In the genomic region with DNA sequence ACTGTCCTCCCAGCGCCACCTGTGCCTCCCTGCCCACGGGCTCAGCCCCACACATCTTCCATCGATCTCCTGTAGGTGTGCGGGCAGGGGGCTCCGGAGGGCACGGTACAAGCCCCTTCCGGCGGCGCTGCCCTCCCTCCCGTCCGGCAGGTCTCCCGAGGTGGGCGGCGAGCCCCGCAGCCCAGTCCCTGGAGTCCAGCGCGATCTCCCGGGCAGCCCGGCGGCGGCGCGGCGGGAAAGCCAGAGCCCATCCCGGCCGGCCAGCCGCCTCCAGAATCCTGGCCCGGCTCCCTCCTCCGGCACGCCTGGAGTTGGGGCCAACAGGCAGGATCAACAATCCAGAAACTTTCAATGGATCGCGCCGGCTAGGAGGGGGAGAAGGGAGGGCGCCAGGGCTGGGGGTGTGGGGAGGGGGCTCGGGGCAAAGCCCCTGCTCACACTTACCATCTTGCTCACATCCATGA, we compare ENCODE assay signal across 8 cellular contexts.
A peak's percentile ranks its signal among the peaks of the same experiment; 100 is the strongest.
DNase-seq lines count a peak whose midpoint lies in the region; ATAC-seq and TF ChIP-seq lines count a peak whose summit lies in the region.

No MANE protein-coding gene starts in this region.

- POLR2A ChIA-PET in RWPE1 (lab: Yijun Ruan, JAX; ENCODE audit: low non-redundant PET) = no interaction called here

- TF ChIP-seq CTCF in RWPE1 (conservative IDR thresholded peaks at IDR 0.05; ENCODE audit: low read depth) (no peak), tibial nerve (IDR thresholded peaks at IDR 0.05) (no peak)

- H3K4ac ChIP-seq in mesendoderm (ENCODE audit: low read depth, low read length) = peak overlapping the region; percentile 95

- peaks cover 10% of the 10 kb centered on the region for H3K79me1 ChIP-seq in mesendoderm (ENCODE audit: low read length)

- peak overlapping the region; percentile 97 for H3K23ac ChIP-seq in mesendoderm (ENCODE audit: low read length)

- H3K27me3 ChIP-seq in endocrine pancreas (ENCODE audit: control insufficient read depth, insufficient read depth, low read length) = no peaks in the 10 kb centered on the region
- no peaks in the 10 kb centered on the region for H3K27me3 ChIP-seq in mesendoderm (ENCODE audit: insufficient read depth, low read length, poor library complexity)
- H3K27me3 ChIP-seq in tibial nerve = no peaks in the 10 kb centered on the region

- DNase-seq in NOMO-1 treated with DMSO at 0.1 percent for 48 hours (lab: John Stamatoyannopoulos, UW; ENCODE audit: unreplicated experiment) (peak; percentile 33), NOMO-1 (lab: John Stamatoyannopoulos, UW; ENCODE audit: unreplicated experiment in 2 of 2) (no peak), RWPE1 (ENCODE audit: low spot score) (peak; percentile 53), mesendoderm (peak; percentile 78), tibial nerve (ENCODE audit: low spot score in 2 of 2) (peak in 1 of 2 donors; percentile 35)

- peak overlapping the region; percentile 99 for H3K56ac ChIP-seq in mesendoderm (ENCODE audit: low read length)

- no peak for TF ChIP-seq POLR2A in tibial nerve (IDR thresholded peaks at IDR 0.05)

- H3K36me3 ChIP-seq in endocrine pancreas (ENCODE audit: control insufficient read depth, insufficient read depth, low read length) (no peaks in the 10 kb centered on the region), mesendoderm (ENCODE audit: control insufficient read depth, insufficient read depth, low read length) (no peaks in the 10 kb centered on the region), tibial nerve (peaks cover 0 to 6% (median 0%) of the 10 kb centered on the region in 3 donors)

- H2BK15ac ChIP-seq in mesendoderm (replicated peaks; ENCODE audit: low read depth) = no peak overlapping the region

- H2BK5ac ChIP-seq in mesendoderm (ENCODE audit: low read length) = peak overlapping the region; percentile 80

- H3K27ac ChIP-seq in RWPE1 = peak overlapping the region; percentile 69
- H3K27ac ChIP-seq in mesendoderm (ENCODE audit: low read depth, low read length) = peak overlapping the region; percentile 98
- peak overlapping the region; percentile 57 to 83 (median 75) for H3K27ac ChIP-seq in tibial nerve

- ATAC-seq in GM21360 (IDR thresholded peaks at IDR 0.05; ENCODE audit: unreplicated experiment) (no peak), GM19395 (IDR thresholded peaks at IDR 0.05; ENCODE audit: unreplicated experiment) (no peak)

- peaks cover 37% of the 10 kb centered on the region for H3K79me2 ChIP-seq in mesendoderm (ENCODE audit: control insufficient read depth, insufficient read depth, low read length)

- H3K9ac ChIP-seq in endocrine pancreas (ENCODE audit: control insufficient read depth, insufficient read depth, low read length) = peak overlapping the region; percentile 16
- peak overlapping the region; percentile 99 for H3K9ac ChIP-seq in mesendoderm (ENCODE audit: low read length)

- H3K4me3 ChIP-seq in endocrine pancreas (ENCODE audit: control insufficient read depth, insufficient read depth, low read length) (no peak overlapping the region), mesendoderm (ENCODE audit: low read length) (peak overlapping the region; percentile 94), tibial nerve (peak overlapping the region; percentile 58 to 82 (median 64))

- peak overlapping the region; percentile 52 for H2BK120ac ChIP-seq in mesendoderm (ENCODE audit: low read depth, low read length)

- H2AK5ac ChIP-seq in mesendoderm (ENCODE audit: low read length) = peak overlapping the region; percentile 93

- CTCF ChIA-PET in RWPE1 (lab: Yijun Ruan, JAX) = interaction anchor here (0.5 kb wide), 1 partner anchor 1608 kb away, joined by 4 read pairs; no protein-coding TSS in a partner anchor

- H3K4me1 ChIP-seq in endocrine pancreas (ENCODE audit: control insufficient read depth, insufficient read depth, low read length) (no peaks in the 10 kb centered on the region), mesendoderm (ENCODE audit: control insufficient read depth, low read depth, low read length) (peaks cover 5% of the 10 kb centered on the region), tibial nerve (peaks cover 0 to 29% (median 11%) of the 10 kb centered on the region in 4 donors)

- H3K18ac ChIP-seq in mesendoderm (ENCODE audit: low read length) = peak overlapping the region; percentile 96

- peak overlapping the region; percentile 32 for H3K4me2 ChIP-seq in mesendoderm (ENCODE audit: low read length)

- H4K5ac ChIP-seq in mesendoderm (ENCODE audit: low read length) = no peak overlapping the region

- H4K8ac ChIP-seq in mesendoderm (ENCODE audit: low read depth, low read length) = no peak overlapping the region

- no peak for TF ChIP-seq EP300 in tibial nerve (IDR thresholded peaks at IDR 0.05)

- no CpG with 5 or more reads among the region's 35 CpGs for WGBS in mesendoderm (ENCODE audit: extremely low coverage, insufficient coverage, low lambda C conversion rate)
- 0 to 2% methylated on average over 15 to 33 of the region's 35 CpGs for WGBS in tibial nerve, 2 donors

- no peaks in the 10 kb centered on the region for H3K9me3 ChIP-seq in endocrine pancreas (ENCODE audit: control insufficient read depth, low read length)
- H3K9me3 ChIP-seq in tibial nerve = peaks cover 0 to 8% (median 0%) of the 10 kb centered on the region in 4 donors

Comparison
In these comparisons a context has a peak if more than half of its experiments do, and no peak if none do; other contexts are left out.
1. DNase-seq: peak in NOMO-1 treated with DMSO at 0.1 percent for 48 hours (single experiment), RWPE1 (single experiment) and mesendoderm (single experiment); none in NOMO-1 (0 of 2).
2. Peak in every context shown above with its lines, with median percentiles within 50 percentile points of each other: H3K27ac ChIP-seq.